9 cellular contexts compared by ENCODE assay signal in genomic region chr2:43178055-43178598, GRCh38. TPM values are rescaled to one million over a fixed set of nuclear protein-coding genes. Genes with fewer than 3 reads are reported as not detected.
A peak's percentile ranks its signal among the peaks of the same experiment; 100 is the strongest.
DNase-seq lines count a peak whose midpoint lies in the region; ATAC-seq and TF ChIP-seq lines count a peak whose summit lies in the region.
"Had no signal": no experiment of that assay in that cellular context is flagged by ENCODE, and none has a peak within 500 bp of the region (broad histone marks: within the 10 kb centered on the region; RNA-seq: fewer than 3 reads in every experiment).

No MANE protein-coding gene starts in this region.

- no peaks in the 10 kb centered on the region for H3K9me3 ChIP-seq in BLaER1 treated with 17β-estradiol and CSF1 and Interleukin-3, amounts not matched to agents 10 nM and 100 nM (replicated peaks in 1 of 11)
- H3K9me3 ChIP-seq in NT2/D1 (ENCODE audit: insufficient read depth, low read length): peaks cover 48% of the 10 kb centered on the region

- H3K9me3 Mint-ChIP-seq in endothelial cell (ENCODE audit: unreplicated experiment): peaks cover 18% of the 10 kb centered on the region
- H3K9me3 Mint-ChIP-seq in neural crest cell: no peaks in the 10 kb centered on the region

- H3K4me3 Mint-ChIP-seq in endothelial cell (ENCODE audit: unreplicated experiment): no peak overlapping the region
- H3K4me3 Mint-ChIP-seq in neural crest cell: no peak overlapping the region

- peak overlapping the region; percentile 75 to 99 (median 96) for H3K4me2 ChIP-seq in BLaER1 treated with 17β-estradiol and CSF1 and Interleukin-3, amounts not matched to agents 10 nM and 100 nM

- no peaks in the 10 kb centered on the region for H3K27me3 ChIP-seq in BLaER1 treated with 17β-estradiol and CSF1 and Interleukin-3, amounts not matched to agents 10 nM and 100 nM
- no peaks in the 10 kb centered on the region for H3K27me3 ChIP-seq in NT2/D1 (ENCODE audit: insufficient read depth, insufficient read length)

- H3K4me3 ChIP-seq in BLaER1 treated with 17β-estradiol and CSF1 and Interleukin-3, amounts not matched to agents 10 nM and 100 nM: no peak overlapping the region; a peak in 1 of 20 replicates
- no peak overlapping the region for H3K4me3 ChIP-seq in NT2/D1 (ENCODE audit: insufficient read length, low read depth)

- peaks cover 25% of the 10 kb centered on the region for H3K27me3 Mint-ChIP-seq in endothelial cell (ENCODE audit: unreplicated experiment)
- H3K27me3 Mint-ChIP-seq in neural crest cell (ENCODE audit: low read depth): no peaks in the 10 kb centered on the region

- peak overlapping the region; percentile 90 for H3K27ac Mint-ChIP-seq in endothelial cell (ENCODE audit: unreplicated experiment)
- peak overlapping the region; percentile 43 for H3K27ac Mint-ChIP-seq in neural crest cell (ENCODE audit: unreplicated experiment)

- peaks cover 0 to 94% (median 0%) of the 10 kb centered on the region in 11 experiments; a peak in 3 of 22 replicates for H4K20me1 ChIP-seq in BLaER1 treated with 17β-estradiol and CSF1 and Interleukin-3, amounts not matched to agents 10 nM and 100 nM

- H3K36me3 Mint-ChIP-seq in endothelial cell (ENCODE audit: low read depth, unreplicated experiment) (peaks cover 9% of the 10 kb centered on the region), neural crest cell (ENCODE audit: low read depth) (no peaks in the 10 kb centered on the region)

- TF ChIP-seq CTCF in endothelial cell (IDR thresholded peaks at IDR 0.05; ENCODE audit: unreplicated experiment) (no peak), neural crest cell (conservative IDR thresholded peaks at IDR 0.05) (no peak)

- DNase-seq in NT2/D1 (ENCODE audit: low read depth, low spot score): no peak
- DNase-seq in endothelial cell (ENCODE audit: low spot score): no peak
- no peak for DNase-seq in neural crest cell (ENCODE audit: low read depth, low spot score)
- DNase-seq in DMS53 treated with DMSO at 0.1 percent for 48 hours (lab: John Stamatoyannopoulos, UW; ENCODE audit: unreplicated experiment): no peak
- no peak for DNase-seq in NCI-H345 (lab: John Stamatoyannopoulos, UW)
- DNase-seq in stimulated activated CD4-positive, alpha-beta T cell treated with anti-CD3 and anti-CD28 coated beads, Interleukin-4, amount 100 ng/mL, for 1 hour: no peak
- DNase-seq: GDM1 had no signal

- peaks cover 0 to 50% (median 16%) of the 10 kb centered on the region in 11 experiments; a peak in 10 of 22 replicates for H3K36me3 ChIP-seq in BLaER1 treated with 17β-estradiol and CSF1 and Interleukin-3, amounts not matched to agents 10 nM and 100 nM
- no peaks in the 10 kb centered on the region for H3K36me3 ChIP-seq in NT2/D1 (ENCODE audit: insufficient read depth, insufficient read length, low read length)

- no peak for ATAC-seq in GM21367 (IDR thresholded peaks at IDR 0.05; ENCODE audit: unreplicated experiment)

- peak overlapping the region; percentile 66 to 88 (median 80); a peak in 20 of 22 replicates for H3K9ac ChIP-seq in BLaER1 treated with 17β-estradiol and CSF1 and Interleukin-3, amounts not matched to agents 10 nM and 100 nM
- H3K9ac ChIP-seq in NT2/D1 (ENCODE audit: insufficient read length, low read depth): peak overlapping the region; percentile 71

- H3K4me1 ChIP-seq in BLaER1 treated with 17β-estradiol and CSF1 and Interleukin-3, amounts not matched to agents 10 nM and 100 nM: peaks cover 75 to 99% (median 90%) of the 10 kb centered on the region in 10 experiments
- peaks cover 19% of the 10 kb centered on the region for H3K4me1 ChIP-seq in NT2/D1 (ENCODE audit: insufficient read depth, insufficient read length)

- H3K4me1 Mint-ChIP-seq in endothelial cell (ENCODE audit: unreplicated experiment) (peaks cover 26% of the 10 kb centered on the region), neural crest cell (peaks cover 31% of the 10 kb centered on the region)

- H3K27ac ChIP-seq in BLaER1 treated with 17β-estradiol and CSF1 and Interleukin-3, amounts not matched to agents 10 nM and 100 nM: peak overlapping the region; percentile 70 to 94 (median 92); a peak in 21 of 22 replicates

RNA-seq across cellular contexts. Expression of gene ZFP36L2, which starts 48.3 kb away (rescaled TPM):
- total RNA-seq in endothelial cell (ENCODE audit: unreplicated experiment) (72.1 TPM), neural crest cell (39.8 and 39.9 TPM in 2 replicates)
